Comparison of ENCODE assay signal across 1 cellular context in genomic region chr9:35690447-35691324, GRCh38.
TF ChIP-seq lines count a peak whose summit lies in the region.

No MANE protein-coding gene starts in this region.

TF ChIP-seq in K562, 482 proteins besides CTCF, POLR2A, EP300 and RAD21 (continued from another document and continues in another):
- TF ChIP-seq, protein P1, sequence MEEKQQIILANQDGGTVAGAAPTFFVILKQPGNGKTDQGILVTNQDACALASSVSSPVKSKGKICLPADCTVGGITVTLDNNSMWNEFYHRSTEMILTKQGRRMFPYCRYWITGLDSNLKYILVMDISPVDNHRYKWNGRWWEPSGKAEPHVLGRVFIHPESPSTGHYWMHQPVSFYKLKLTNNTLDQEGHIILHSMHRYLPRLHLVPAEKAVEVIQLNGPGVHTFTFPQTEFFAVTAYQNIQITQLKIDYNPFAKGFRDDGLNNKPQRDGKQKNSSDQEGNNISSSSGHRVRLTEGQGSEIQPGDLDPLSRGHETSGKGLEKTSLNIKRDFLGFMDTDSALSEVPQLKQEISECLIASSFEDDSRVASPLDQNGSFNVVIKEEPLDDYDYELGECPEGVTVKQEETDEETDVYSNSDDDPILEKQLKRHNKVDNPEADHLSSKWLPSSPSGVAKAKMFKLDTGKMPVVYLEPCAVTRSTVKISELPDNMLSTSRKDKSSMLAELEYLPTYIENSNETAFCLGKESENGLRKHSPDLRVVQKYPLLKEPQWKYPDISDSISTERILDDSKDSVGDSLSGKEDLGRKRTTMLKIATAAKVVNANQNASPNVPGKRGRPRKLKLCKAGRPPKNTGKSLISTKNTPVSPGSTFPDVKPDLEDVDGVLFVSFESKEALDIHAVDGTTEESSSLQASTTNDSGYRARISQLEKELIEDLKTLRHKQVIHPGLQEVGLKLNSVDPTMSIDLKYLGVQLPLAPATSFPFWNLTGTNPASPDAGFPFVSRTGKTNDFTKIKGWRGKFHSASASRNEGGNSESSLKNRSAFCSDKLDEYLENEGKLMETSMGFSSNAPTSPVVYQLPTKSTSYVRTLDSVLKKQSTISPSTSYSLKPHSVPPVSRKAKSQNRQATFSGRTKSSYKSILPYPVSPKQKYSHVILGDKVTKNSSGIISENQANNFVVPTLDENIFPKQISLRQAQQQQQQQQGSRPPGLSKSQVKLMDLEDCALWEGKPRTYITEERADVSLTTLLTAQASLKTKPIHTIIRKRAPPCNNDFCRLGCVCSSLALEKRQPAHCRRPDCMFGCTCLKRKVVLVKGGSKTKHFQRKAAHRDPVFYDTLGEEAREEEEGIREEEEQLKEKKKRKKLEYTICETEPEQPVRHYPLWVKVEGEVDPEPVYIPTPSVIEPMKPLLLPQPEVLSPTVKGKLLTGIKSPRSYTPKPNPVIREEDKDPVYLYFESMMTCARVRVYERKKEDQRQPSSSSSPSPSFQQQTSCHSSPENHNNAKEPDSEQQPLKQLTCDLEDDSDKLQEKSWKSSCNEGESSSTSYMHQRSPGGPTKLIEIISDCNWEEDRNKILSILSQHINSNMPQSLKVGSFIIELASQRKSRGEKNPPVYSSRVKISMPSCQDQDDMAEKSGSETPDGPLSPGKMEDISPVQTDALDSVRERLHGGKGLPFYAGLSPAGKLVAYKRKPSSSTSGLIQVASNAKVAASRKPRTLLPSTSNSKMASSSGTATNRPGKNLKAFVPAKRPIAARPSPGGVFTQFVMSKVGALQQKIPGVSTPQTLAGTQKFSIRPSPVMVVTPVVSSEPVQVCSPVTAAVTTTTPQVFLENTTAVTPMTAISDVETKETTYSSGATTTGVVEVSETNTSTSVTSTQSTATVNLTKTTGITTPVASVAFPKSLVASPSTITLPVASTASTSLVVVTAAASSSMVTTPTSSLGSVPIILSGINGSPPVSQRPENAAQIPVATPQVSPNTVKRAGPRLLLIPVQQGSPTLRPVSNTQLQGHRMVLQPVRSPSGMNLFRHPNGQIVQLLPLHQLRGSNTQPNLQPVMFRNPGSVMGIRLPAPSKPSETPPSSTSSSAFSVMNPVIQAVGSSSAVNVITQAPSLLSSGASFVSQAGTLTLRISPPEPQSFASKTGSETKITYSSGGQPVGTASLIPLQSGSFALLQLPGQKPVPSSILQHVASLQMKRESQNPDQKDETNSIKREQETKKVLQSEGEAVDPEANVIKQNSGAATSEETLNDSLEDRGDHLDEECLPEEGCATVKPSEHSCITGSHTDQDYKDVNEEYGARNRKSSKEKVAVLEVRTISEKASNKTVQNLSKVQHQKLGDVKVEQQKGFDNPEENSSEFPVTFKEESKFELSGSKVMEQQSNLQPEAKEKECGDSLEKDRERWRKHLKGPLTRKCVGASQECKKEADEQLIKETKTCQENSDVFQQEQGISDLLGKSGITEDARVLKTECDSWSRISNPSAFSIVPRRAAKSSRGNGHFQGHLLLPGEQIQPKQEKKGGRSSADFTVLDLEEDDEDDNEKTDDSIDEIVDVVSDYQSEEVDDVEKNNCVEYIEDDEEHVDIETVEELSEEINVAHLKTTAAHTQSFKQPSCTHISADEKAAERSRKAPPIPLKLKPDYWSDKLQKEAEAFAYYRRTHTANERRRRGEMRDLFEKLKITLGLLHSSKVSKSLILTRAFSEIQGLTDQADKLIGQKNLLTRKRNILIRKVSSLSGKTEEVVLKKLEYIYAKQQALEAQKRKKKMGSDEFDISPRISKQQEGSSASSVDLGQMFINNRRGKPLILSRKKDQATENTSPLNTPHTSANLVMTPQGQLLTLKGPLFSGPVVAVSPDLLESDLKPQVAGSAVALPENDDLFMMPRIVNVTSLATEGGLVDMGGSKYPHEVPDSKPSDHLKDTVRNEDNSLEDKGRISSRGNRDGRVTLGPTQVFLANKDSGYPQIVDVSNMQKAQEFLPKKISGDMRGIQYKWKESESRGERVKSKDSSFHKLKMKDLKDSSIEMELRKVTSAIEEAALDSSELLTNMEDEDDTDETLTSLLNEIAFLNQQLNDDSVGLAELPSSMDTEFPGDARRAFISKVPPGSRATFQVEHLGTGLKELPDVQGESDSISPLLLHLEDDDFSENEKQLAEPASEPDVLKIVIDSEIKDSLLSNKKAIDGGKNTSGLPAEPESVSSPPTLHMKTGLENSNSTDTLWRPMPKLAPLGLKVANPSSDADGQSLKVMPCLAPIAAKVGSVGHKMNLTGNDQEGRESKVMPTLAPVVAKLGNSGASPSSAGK (IDR thresholded peaks at IDR 0.05) = 0 out of 2 replicates have a peak, but pooled peaks have one; percentile 33
- TF ChIP-seq, protein P2, sequence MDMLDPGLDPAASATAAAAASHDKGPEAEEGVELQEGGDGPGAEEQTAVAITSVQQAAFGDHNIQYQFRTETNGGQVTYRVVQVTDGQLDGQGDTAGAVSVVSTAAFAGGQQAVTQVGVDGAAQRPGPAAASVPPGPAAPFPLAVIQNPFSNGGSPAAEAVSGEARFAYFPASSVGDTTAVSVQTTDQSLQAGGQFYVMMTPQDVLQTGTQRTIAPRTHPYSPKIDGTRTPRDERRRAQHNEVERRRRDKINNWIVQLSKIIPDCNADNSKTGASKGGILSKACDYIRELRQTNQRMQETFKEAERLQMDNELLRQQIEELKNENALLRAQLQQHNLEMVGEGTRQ (CRISPR knock-in tag; IDR thresholded peaks at IDR 0.05) = peak; percentile 22; the same call in 1 of the 2 replicates
- TF ChIP-seq, protein P3, sequence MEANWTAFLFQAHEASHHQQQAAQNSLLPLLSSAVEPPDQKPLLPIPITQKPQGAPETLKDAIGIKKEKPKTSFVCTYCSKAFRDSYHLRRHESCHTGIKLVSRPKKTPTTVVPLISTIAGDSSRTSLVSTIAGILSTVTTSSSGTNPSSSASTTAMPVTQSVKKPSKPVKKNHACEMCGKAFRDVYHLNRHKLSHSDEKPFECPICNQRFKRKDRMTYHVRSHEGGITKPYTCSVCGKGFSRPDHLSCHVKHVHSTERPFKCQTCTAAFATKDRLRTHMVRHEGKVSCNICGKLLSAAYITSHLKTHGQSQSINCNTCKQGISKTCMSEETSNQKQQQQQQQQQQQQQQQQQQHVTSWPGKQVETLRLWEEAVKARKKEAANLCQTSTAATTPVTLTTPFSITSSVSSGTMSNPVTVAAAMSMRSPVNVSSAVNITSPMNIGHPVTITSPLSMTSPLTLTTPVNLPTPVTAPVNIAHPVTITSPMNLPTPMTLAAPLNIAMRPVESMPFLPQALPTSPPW (CRISPR knock-in tag; IDR thresholded peaks at IDR 0.05) = peak; percentile 87
- no peak for TF ChIP-seq ZNF431 (CRISPR knock-in tag; IDR thresholded peaks at IDR 0.05)
- peak; percentile 79 for TF ChIP-seq POLR2G (IDR thresholded peaks at IDR 0.05; ENCODE audit: low read depth, low read length)
- no peak for TF ChIP-seq TCF15 (CRISPR knock-in tag; IDR thresholded peaks at IDR 0.05)
- TF ChIP-seq, protein P4, sequence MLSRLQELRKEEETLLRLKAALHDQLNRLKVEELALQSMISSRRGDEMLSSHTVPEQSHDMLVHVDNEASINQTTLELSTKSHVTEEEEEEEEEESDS (CRISPR knock-in tag; IDR thresholded peaks at IDR 0.05) = no peak
- TF ChIP-seq ZNF384 (IDR thresholded peaks at IDR 0.05; ENCODE audit: low read depth, low read length) = no peak
- TF ChIP-seq PHB (CRISPR knock-in tag; IDR thresholded peaks at IDR 0.05) = no peak
- TF ChIP-seq KDM5B (IDR thresholded peaks at IDR 0.05; ENCODE audit: insufficient replicate concordance, low read depth, low read length) = peak; percentile 19
- no peak for TF ChIP-seq STAT5A (IDR thresholded peaks at IDR 0.05; ENCODE audit: borderline replicate concordance, low read length)
- no peak for TF ChIP-seq NFATC3 (IDR thresholded peaks at IDR 0.05)
- no peak for TF ChIP-seq HDAC8 (tag; IDR thresholded peaks at IDR 0.05)
- no peak for TF ChIP-seq ZSCAN29 (IDR thresholded peaks at IDR 0.05)
- TF ChIP-seq MAZ (CRISPR knock-in tag; conservative IDR thresholded peaks at IDR 0.05 in 1 of 2, IDR thresholded peaks at IDR 0.05 in 1 of 2) = peak in 1 of 2 experiments; percentile 74
- no peak for TF ChIP-seq ELF4 (CRISPR knock-in tag; IDR thresholded peaks at IDR 0.05)
- no peak for TF ChIP-seq GMEB1 (CRISPR knock-in tag; IDR thresholded peaks at IDR 0.05)
- TF ChIP-seq ZBTB7A (IDR thresholded peaks at IDR 0.05; ENCODE audit: borderline replicate concordance, control insufficient read depth, low read depth, low read length) = 0 out of 2 replicates have a peak, but pooled peaks have one; percentile 30
- TF ChIP-seq SMARCE1 (IDR thresholded peaks at IDR 0.05) = no peak
- TF ChIP-seq SIN3A (IDR thresholded peaks at IDR 0.05; ENCODE audit: borderline replicate concordance in 2 of 2, control insufficient read depth in 1 of 2, low read depth in 2 of 2, low read length in 2 of 2) = 0 out of 4 replicates have a peak, but pooled peaks of 1 of the 2 experiments have one; percentile 39
- TF ChIP-seq GTF2E2 (tag; IDR thresholded peaks at IDR 0.05) = peak; percentile 33; the same call in 1 of the 2 replicates
- TF ChIP-seq, protein P5, sequence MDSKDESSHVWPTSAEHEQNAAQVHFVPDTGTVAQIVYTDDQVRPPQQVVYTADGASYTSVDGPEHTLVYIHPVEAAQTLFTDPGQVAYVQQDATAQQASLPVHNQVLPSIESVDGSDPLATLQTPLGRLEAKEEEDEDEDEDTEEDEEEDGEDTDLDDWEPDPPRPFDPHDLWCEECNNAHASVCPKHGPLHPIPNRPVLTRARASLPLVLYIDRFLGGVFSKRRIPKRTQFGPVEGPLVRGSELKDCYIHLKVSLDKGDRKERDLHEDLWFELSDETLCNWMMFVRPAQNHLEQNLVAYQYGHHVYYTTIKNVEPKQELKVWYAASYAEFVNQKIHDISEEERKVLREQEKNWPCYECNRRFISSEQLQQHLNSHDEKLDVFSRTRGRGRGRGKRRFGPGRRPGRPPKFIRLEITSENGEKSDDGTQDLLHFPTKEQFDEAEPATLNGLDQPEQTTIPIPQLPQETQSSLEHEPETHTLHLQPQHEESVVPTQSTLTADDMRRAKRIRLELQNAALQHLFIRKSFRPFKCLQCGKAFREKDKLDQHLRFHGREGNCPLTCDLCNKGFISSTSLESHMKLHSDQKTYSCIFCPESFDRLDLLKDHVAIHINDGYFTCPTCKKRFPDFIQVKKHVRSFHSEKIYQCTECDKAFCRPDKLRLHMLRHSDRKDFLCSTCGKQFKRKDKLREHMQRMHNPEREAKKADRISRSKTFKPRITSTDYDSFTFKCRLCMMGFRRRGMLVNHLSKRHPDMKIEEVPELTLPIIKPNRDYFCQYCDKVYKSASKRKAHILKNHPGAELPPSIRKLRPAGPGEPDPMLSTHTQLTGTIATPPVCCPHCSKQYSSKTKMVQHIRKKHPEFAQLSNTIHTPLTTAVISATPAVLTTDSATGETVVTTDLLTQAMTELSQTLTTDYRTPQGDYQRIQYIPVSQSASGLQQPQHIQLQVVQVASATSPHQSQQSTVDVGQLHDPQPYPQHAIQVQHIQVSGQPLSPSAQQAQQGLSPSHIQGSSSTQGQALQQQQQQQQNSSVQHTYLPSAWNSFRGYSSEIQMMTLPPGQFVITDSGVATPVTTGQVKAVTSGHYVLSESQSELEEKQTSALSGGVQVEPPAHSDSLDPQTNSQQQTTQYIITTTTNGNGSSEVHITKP (IDR thresholded peaks at IDR 0.05; ENCODE audit: partially characterized antibody) = no peak
- peak; percentile 68 for TF ChIP-seq GABPA (tag; conservative IDR thresholded peaks at IDR 0.05; ENCODE audit: low read depth)
- TF ChIP-seq SPI1 (IDR thresholded peaks at IDR 0.05; ENCODE audit: borderline replicate concordance, low read depth, low read length) = no peak
- TF ChIP-seq SRSF1 (IDR thresholded peaks at IDR 0.05; ENCODE audit: low read depth, low read length) = no peak
- no peak for TF ChIP-seq PHTF2 (CRISPR knock-in tag; IDR thresholded peaks at IDR 0.05)
- no peak for TF ChIP-seq SRSF7 (optimal IDR thresholded peaks at IDR 0.05; ENCODE audit: low read depth, low read length)
- no peak for TF ChIP-seq ZNF778 (CRISPR knock-in tag; IDR thresholded peaks at IDR 0.05)
- no peak for TF ChIP-seq POLR2AphosphoS5 (IDR thresholded peaks at IDR 0.05; ENCODE audit: control insufficient read depth, insufficient read depth, low read depth, low read length)
- TF ChIP-seq SREBF1 (IDR thresholded peaks at IDR 0.05; ENCODE audit: borderline replicate concordance, low read depth, low read length) = no peak
- no peak for TF ChIP-seq CHD1 (IDR thresholded peaks at IDR 0.05; ENCODE audit: low read length)
- TF ChIP-seq HMG20B (CRISPR knock-in tag; IDR thresholded peaks at IDR 0.05) = no peak
- TF ChIP-seq, protein P6, sequence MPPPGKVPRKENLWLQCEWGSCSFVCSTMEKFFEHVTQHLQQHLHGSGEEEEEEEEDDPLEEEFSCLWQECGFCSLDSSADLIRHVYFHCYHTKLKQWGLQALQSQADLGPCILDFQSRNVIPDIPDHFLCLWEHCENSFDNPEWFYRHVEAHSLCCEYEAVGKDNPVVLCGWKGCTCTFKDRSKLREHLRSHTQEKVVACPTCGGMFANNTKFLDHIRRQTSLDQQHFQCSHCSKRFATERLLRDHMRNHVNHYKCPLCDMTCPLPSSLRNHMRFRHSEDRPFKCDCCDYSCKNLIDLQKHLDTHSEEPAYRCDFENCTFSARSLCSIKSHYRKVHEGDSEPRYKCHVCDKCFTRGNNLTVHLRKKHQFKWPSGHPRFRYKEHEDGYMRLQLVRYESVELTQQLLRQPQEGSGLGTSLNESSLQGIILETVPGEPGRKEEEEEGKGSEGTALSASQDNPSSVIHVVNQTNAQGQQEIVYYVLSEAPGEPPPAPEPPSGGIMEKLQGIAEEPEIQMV (tag; conservative IDR thresholded peaks at IDR 0.05; ENCODE audit: low read depth) = no peak
- TF ChIP-seq EP400 (IDR thresholded peaks at IDR 0.05) = peak; percentile 53; the same call in 1 of the 2 replicates
- no peak for TF ChIP-seq PCBP2 (IDR thresholded peaks at IDR 0.05; ENCODE audit: low read depth, low read length, poor library complexity, severe bottlenecking)
- no peak for TF ChIP-seq ZNF224 (CRISPR knock-in tag; IDR thresholded peaks at IDR 0.05)
- no peak for TF ChIP-seq TCF3 (CRISPR knock-in tag; IDR thresholded peaks at IDR 0.05)
- TF ChIP-seq GATAD2A (IDR thresholded peaks at IDR 0.05) = no peak
- no peak for TF ChIP-seq FOXP1 (CRISPR knock-in tag; IDR thresholded peaks at IDR 0.05)
- TF ChIP-seq FOXJ3 (CRISPR knock-in tag; IDR thresholded peaks at IDR 0.05) = no peak
